28 cellular contexts compared by ENCODE assay signal in genomic region chr21:24275613-24276012, GRCh38.
"Had no signal": no experiment of that assay in that cellular context is flagged by ENCODE, and none has a peak within 500 bp of the region (broad histone marks: within the 10 kb centered on the region; RNA-seq: fewer than 3 reads in every experiment).

No MANE protein-coding gene starts in this region.

- DNase-seq: activated B cell treated with CpG ODN at 0.5 μM for 24 hours; activated CD4-positive, alpha-beta T cell treated with anti-CD3 and anti-CD28 coated beads for 48 hours; activated CD4-positive, alpha-beta T cell treated with anti-CD3 and anti-CD28 coated beads, Interleukin-2, amount 50 U/mL, for 1 hour; activated CD4-positive, alpha-beta T cell treated with anti-CD3 and anti-CD28 coated beads, Interleukin-2, amount 50 U/mL, for 48 hours; activated CD8-positive, alpha-beta memory T cell treated with anti-CD3 and anti-CD28 coated beads for 24 hours; activated CD8-positive, alpha-beta T cell treated with anti-CD3 and anti-CD28 coated beads for 36 hours; activated effector memory CD4-positive, alpha-beta T cell treated with Interleukin-2 at 50 U/mL for 16 hours; activated gamma-delta T cell treated with Interleukin-2 at 50 U/mL for 16 hours; activated naive CD4-positive, alpha-beta T cell treated with anti-CD3 and anti-CD28 coated beads, Interleukin-2, amount 50 U/mL, for 16 hours; activated naive CD4-positive, alpha-beta T cell treated with Interleukin-2 at 50 U/mL for 16 hours; activated T-cell treated with anti-CD3 and anti-CD28 coated beads, Interleukin-2, amount 50 U/mL, for 4 hours; amniotic stem cell; anterior cingulate cortex; brain microvascular endothelial cell; cortex of kidney; dermis blood vessel endothelial cell; effector CD4-positive, alpha-beta T cell; effector memory CD8-positive, alpha-beta T cell; esophagus squamous epithelium; foreskin melanocyte; T-helper 1 cell; T-helper 17 cell; T1000; WERI-Rb-1 had no signal

- H3K4me1 ChIP-seq: esophagus squamous epithelium, gastroesophageal sphincter had no signal

- H3K4me3 ChIP-seq: esophagus squamous epithelium, gastroesophageal sphincter had no signal

- H3K27ac ChIP-seq: brain microvascular endothelial cell, epithelial cell of prostate, esophagus squamous epithelium, gastroesophageal sphincter, WERI-Rb-1 had no signal

- ATAC-seq: activated CD4-positive, CD25-positive, alpha-beta regulatory T cell treated with anti-CD3 and anti-CD28 coated beads, Interleukin-2, amount 50 U/mL, for 24 hours; activated CD8-positive, alpha-beta T cell treated with anti-CD3 and anti-CD28 coated beads for 36 hours; activated T-cell treated with anti-CD3 and anti-CD28 coated beads, Interleukin-2, amount 50 U/mL, for 4 hours; activated T-helper 17 cell treated with anti-CD3 and anti-CD28 coated beads, Interleukin-2, amount 50 U/mL, for 72 hours; effector memory CD8-positive, alpha-beta T cell; gastroesophageal sphincter; T-helper 17 cell had no signal

- H3K27me3 ChIP-seq: brain microvascular endothelial cell, esophagus squamous epithelium had no signal

- H3K36me3 ChIP-seq: brain microvascular endothelial cell, esophagus squamous epithelium, gastroesophageal sphincter, WERI-Rb-1 had no signal

- H3K9me3 ChIP-seq: esophagus squamous epithelium, gastroesophageal sphincter had no signal
